Comparison of ENCODE assay signal across 19 cellular contexts in the genomic region with DNA sequence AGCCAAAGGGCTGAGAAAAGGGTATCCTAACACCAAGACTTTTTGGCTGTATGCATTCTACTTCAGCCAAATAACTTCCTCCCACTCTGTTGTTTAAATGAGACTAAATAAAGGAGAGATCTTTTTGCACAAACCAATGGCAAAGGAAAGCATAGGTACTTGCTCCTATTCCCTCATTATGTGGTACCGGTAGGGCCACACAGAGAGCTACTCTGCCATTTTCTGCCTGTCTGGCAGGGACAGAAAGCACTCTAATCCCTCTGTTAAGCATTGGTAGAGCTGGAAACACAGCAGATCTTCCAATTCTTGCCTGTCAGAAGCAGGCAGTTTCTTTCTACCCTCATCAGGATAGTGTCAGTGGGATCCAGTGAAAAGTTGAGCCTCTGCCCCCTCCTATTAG.
DNase-seq lines count a peak whose midpoint lies in the region; ATAC-seq and TF ChIP-seq lines count a peak whose summit lies in the region.
"Had no signal": no experiment of that assay in that cellular context is flagged by ENCODE, and none has a peak within 500 bp of the region (broad histone marks: within the 10 kb centered on the region; RNA-seq: fewer than 3 reads in every experiment).

No MANE protein-coding gene starts in this region.

- no peaks in the 10 kb centered on the region for H3K4me1 Mint-ChIP-seq in GM23338
- no peaks in the 10 kb centered on the region for H3K4me1 Mint-ChIP-seq in WTC11
- peaks cover 2% of the 10 kb centered on the region for H3K4me1 Mint-ChIP-seq in neural progenitor cell
- H3K4me1 Mint-ChIP-seq in CD14-positive monocyte: no peaks in the 10 kb centered on the region
- H3K4me1 Mint-ChIP-seq: B cell; CD4-positive, CD25-positive, alpha-beta regulatory T cell; CD8-positive, alpha-beta memory T cell had no signal

- H3K36me3 Mint-ChIP-seq in GM23338 (ENCODE audit: low read depth) (no peaks in the 10 kb centered on the region), WTC11 (no peaks in the 10 kb centered on the region), neural progenitor cell (no peaks in the 10 kb centered on the region), CD14-positive monocyte (no peaks in the 10 kb centered on the region)
- H3K36me3 Mint-ChIP-seq: CD4-positive, CD25-positive, alpha-beta regulatory T cell; CD8-positive, alpha-beta memory T cell had no signal

- no peaks in the 10 kb centered on the region for H3K36me3 ChIP-seq in GM23338 (ENCODE audit: insufficient read depth)
- H3K36me3 ChIP-seq in neural progenitor cell: no peaks in the 10 kb centered on the region
- H3K36me3 ChIP-seq: BLaER1 treated with 17β-estradiol and CSF1 and Interleukin-3, amounts not matched to agents 10 nM and 100 nM had no signal

- TF ChIP-seq CTCF in GM23338 (conservative IDR thresholded peaks at IDR 0.05; ENCODE audit: low read depth in 2 of 2) (no peak), WTC11 (IDR thresholded peaks at IDR 0.05) (no peak), neural progenitor cell (IDR thresholded peaks at IDR 0.05) (no peak), CD14-positive monocyte (IDR thresholded peaks at IDR 0.05) (no peak)

- intact Hi-C loops in CD14-positive monocyte (cut with micrococcal nuclease) (no loop called here), Right ventricle myocardium inferior (cut with DNase I) (no loop called here)

- H3K79me2 ChIP-seq in GM23338 (replicated peaks; ENCODE audit: insufficient read depth) (no peaks in the 10 kb centered on the region), neural progenitor cell (ENCODE audit: low read depth) (no peaks in the 10 kb centered on the region)

- ATAC-seq in GM23338 (peak; percentile 52; the same call in 2 of the 3 replicates), WTC11 (peak; percentile 43), GM19455 (IDR thresholded peaks at IDR 0.05; ENCODE audit: unreplicated experiment) (no peak), Right ventricle myocardium inferior (no peak)
- ATAC-seq: K562 had no signal

- H3K9ac ChIP-seq in neural progenitor cell: no peak overlapping the region
- H3K9ac ChIP-seq: BLaER1 treated with 17β-estradiol and CSF1 and Interleukin-3, amounts not matched to agents 10 nM and 100 nM; GM23248 had no signal

- no peaks in the 10 kb centered on the region for H3K9me3 Mint-ChIP-seq in GM23338
- H3K9me3 Mint-ChIP-seq in WTC11: no peaks in the 10 kb centered on the region
- no peaks in the 10 kb centered on the region for H3K9me3 Mint-ChIP-seq in neural progenitor cell
- no peaks in the 10 kb centered on the region for H3K9me3 Mint-ChIP-seq in CD14-positive monocyte

- no peaks in the 10 kb centered on the region for H3K9me3 ChIP-seq in neural progenitor cell (ENCODE audit: low read depth)
- H3K9me3 ChIP-seq: BLaER1 treated with 17β-estradiol and CSF1 and Interleukin-3, amounts not matched to agents 10 nM and 100 nM; Caco-2 had no signal

- H3K27ac ChIP-seq in GM23338 (ENCODE audit: low read depth) (no peak overlapping the region), neural progenitor cell (no peak overlapping the region)
- H3K27ac ChIP-seq: BLaER1 treated with 17β-estradiol and CSF1 and Interleukin-3, amounts not matched to agents 10 nM and 100 nM; GM23248 had no signal

- H3K9me2 ChIP-seq in GM23338 (ENCODE audit: insufficient read depth): no peaks in the 10 kb centered on the region

- H2AFZ ChIP-seq in GM23338 (no peak overlapping the region; the same call in 1 of the 2 replicates), neural progenitor cell (replicated peaks) (no peak overlapping the region)
- H2AFZ ChIP-seq: GM23248 had no signal

- H3K4me1 ChIP-seq in GM23338 (ENCODE audit: insufficient read depth) (no peaks in the 10 kb centered on the region), neural progenitor cell (no peaks in the 10 kb centered on the region)
- H3K4me1 ChIP-seq: BLaER1 treated with 17β-estradiol and CSF1 and Interleukin-3, amounts not matched to agents 10 nM and 100 nM; Caco-2 had no signal

- H3K4me2 ChIP-seq in GM23338: no peak overlapping the region
- H3K4me2 ChIP-seq in neural progenitor cell: no peak overlapping the region
- H3K4me2 ChIP-seq: BLaER1 treated with 17β-estradiol and CSF1 and Interleukin-3, amounts not matched to agents 10 nM and 100 nM had no signal

- no peak overlapping the region for H3K4me3 ChIP-seq in GM23338
- H3K4me3 ChIP-seq in neural progenitor cell: no peak overlapping the region
- H3K4me3 ChIP-seq: BLaER1 treated with 17β-estradiol and CSF1 and Interleukin-3, amounts not matched to agents 10 nM and 100 nM; GM23248; K562 had no signal

- no peak overlapping the region for H3K4me3 Mint-ChIP-seq in GM23338
- H3K4me3 Mint-ChIP-seq in WTC11: no peak overlapping the region
- H3K4me3 Mint-ChIP-seq in neural progenitor cell: no peak overlapping the region
- no peak overlapping the region for H3K4me3 Mint-ChIP-seq in CD14-positive monocyte
- H3K4me3 Mint-ChIP-seq: B cell; CD4-positive, CD25-positive, alpha-beta regulatory T cell; CD8-positive, alpha-beta memory T cell had no signal

- H3F3A ChIP-seq in GM23338 (replicated peaks; ENCODE audit: low read depth) (no peaks in the 10 kb centered on the region), neural progenitor cell (ENCODE audit: low read depth) (peaks cover 7% of the 10 kb centered on the region)

- H3K27me3 Mint-ChIP-seq in GM23338 (ENCODE audit: insufficient read depth, low read depth, poor library complexity) (no peaks in the 10 kb centered on the region), WTC11 (ENCODE audit: low read depth) (no peaks in the 10 kb centered on the region), neural progenitor cell (ENCODE audit: insufficient read depth, low read depth) (no peaks in the 10 kb centered on the region), CD14-positive monocyte (ENCODE audit: low read depth in 3 of 3) (no peaks in the 10 kb centered on the region)
- H3K27me3 Mint-ChIP-seq: B cell; CD4-positive, CD25-positive, alpha-beta regulatory T cell; CD8-positive, alpha-beta memory T cell had no signal

- H3K27me3 ChIP-seq in GM23338 (ENCODE audit: insufficient read depth): no peaks in the 10 kb centered on the region
- H3K27me3 ChIP-seq in neural progenitor cell: peaks cover 5% of the 10 kb centered on the region
- H3K27me3 ChIP-seq: BLaER1 treated with 17β-estradiol and CSF1 and Interleukin-3, amounts not matched to agents 10 nM and 100 nM had no signal

- CTCF ChIA-PET in WTC11 (lab: Charles Lee): no interaction called here

- H3K27ac Mint-ChIP-seq in GM23338: 0 out of 2 replicates have a peak overlapping the region, but pooled peaks have one; percentile 83
- H3K27ac Mint-ChIP-seq in WTC11: peak overlapping the region; percentile 84; the same call in 1 of the 2 replicates
- H3K27ac Mint-ChIP-seq in neural progenitor cell: no peak overlapping the region
- no peak overlapping the region for H3K27ac Mint-ChIP-seq in CD14-positive monocyte
- H3K27ac Mint-ChIP-seq: B cell; CD4-positive, CD25-positive, alpha-beta regulatory T cell; CD8-positive, alpha-beta memory T cell had no signal

- no peaks in the 10 kb centered on the region for H4K20me1 ChIP-seq in GM23338 (replicated peaks; ENCODE audit: insufficient read depth)
- peaks cover 5% of the 10 kb centered on the region for H4K20me1 ChIP-seq in neural progenitor cell (ENCODE audit: low read depth)
- H4K20me1 ChIP-seq: BLaER1 treated with 17β-estradiol and CSF1 and Interleukin-3, amounts not matched to agents 10 nM and 100 nM had no signal

- POLR2A ChIA-PET in WTC11 (lab: Charles Lee): no interaction called here

- DNase-seq in GM23338 (ENCODE audit: low spot score) (no peak), WTC11 (ENCODE audit: low spot score) (no peak), neural progenitor cell (ENCODE audit: low spot score) (peak; percentile 67), CD14-positive monocyte (ENCODE audit: low spot score) (no peak), Right ventricle myocardium inferior (ENCODE audit: missing footprints) (no peak), COLO829 (ENCODE audit: low spot score) (no peak)
- DNase-seq: Caco-2; CD4-positive, CD25-positive, alpha-beta regulatory T cell; CD8-positive, alpha-beta memory T cell; DMS153; DMS79; GF-D8; GM23248; HCEC 1CT; IMR-90 had no signal

TF ChIP-seq in GM23338, 12 proteins besides CTCF, POLR2A, EP300 and RAD21 (continues in another document):
- TF ChIP-seq NANOG (IDR thresholded peaks at IDR 0.05; ENCODE audit: borderline replicate concordance): no peak
- no peak for TF ChIP-seq EZH2phosphoT487 (IDR thresholded peaks at IDR 0.05; ENCODE audit: unreplicated experiment)
- TF ChIP-seq STAT1 (IDR thresholded peaks at IDR 0.05; ENCODE audit: unreplicated experiment): no peak
- no peak for TF ChIP-seq ZNF114 (CRISPR knock-in tag; IDR thresholded peaks at IDR 0.05)

TF ChIP-seq in WTC11, 78 proteins besides CTCF, POLR2A, EP300 and RAD21 (continues in another document):
- TF ChIP-seq NFE2L1 (CRISPR knock-in tag; IDR thresholded peaks at IDR 0.05) (no peak), ATF1 (CRISPR knock-in tag; IDR thresholded peaks at IDR 0.05) (no peak), SP1 (CRISPR knock-in tag; conservative IDR thresholded peaks at IDR 0.05) (no peak), GRHL2 (CRISPR knock-in tag; IDR thresholded peaks at IDR 0.05; ENCODE audit: insufficient replicate concordance, severe bottlenecking) (no peak), ZNF671 (CRISPR knock-in tag; IDR thresholded peaks at IDR 0.05) (no peak), JAZF1 (CRISPR knock-in tag; IDR thresholded peaks at IDR 0.05) (no peak), ZNF317 (CRISPR knock-in tag; IDR thresholded peaks at IDR 0.05; ENCODE audit: borderline replicate concordance, low read depth) (no peak)
- TF ChIP-seq, protein P1, sequence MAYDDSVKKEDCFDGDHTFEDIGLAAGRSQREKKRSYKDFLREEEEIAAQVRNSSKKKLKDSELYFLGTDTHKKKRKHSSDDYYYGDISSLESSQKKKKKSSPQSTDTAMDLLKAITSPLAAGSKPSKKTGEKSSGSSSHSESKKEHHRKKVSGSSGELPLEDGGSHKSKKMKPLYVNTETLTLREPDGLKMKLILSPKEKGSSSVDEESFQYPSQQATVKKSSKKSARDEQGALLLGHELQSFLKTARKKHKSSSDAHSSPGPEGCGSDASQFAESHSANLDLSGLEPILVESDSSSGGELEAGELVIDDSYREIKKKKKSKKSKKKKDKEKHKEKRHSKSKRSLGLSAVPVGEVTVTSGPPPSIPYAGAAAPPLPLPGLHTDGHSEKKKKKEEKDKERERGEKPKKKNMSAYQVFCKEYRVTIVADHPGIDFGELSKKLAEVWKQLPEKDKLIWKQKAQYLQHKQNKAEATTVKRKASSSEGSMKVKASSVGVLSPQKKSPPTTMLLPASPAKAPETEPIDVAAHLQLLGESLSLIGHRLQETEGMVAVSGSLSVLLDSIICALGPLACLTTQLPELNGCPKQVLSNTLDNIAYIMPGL (CRISPR knock-in tag; IDR thresholded peaks at IDR 0.05): no peak

Comparison
In these comparisons a context has a peak if more than half of its experiments do, and no peak if none do; other contexts are left out.
1. ATAC-seq: peak in GM23338 (single experiment) and WTC11 (single experiment); none in GM19455 (single experiment) and Right ventricle myocardium inferior (single experiment).
2. H3K27ac Mint-ChIP-seq: peak in GM23338 (single experiment) and WTC11 (single experiment); none in neural progenitor cell (single experiment) and CD14-positive monocyte (0 of 7).